Comparison of ENCODE assay signal across 34 cellular contexts in genomic region chr3:104353951-104354350, GRCh38.
DNase-seq lines count a peak whose midpoint lies in the region; ATAC-seq, FAIRE-seq and TF ChIP-seq lines count a peak whose summit lies in the region.
"Had no signal": no experiment of that assay in that cellular context is flagged by ENCODE, and none has a peak within 500 bp of the region (broad histone marks: within the 10 kb centered on the region; RNA-seq: fewer than 3 reads in every experiment).

No MANE protein-coding gene starts in this region.

- no peak for TF ChIP-seq POLR2A in K562 (conservative IDR thresholded peaks at IDR 0.05)

- no peak for TF ChIP-seq EP300 in SK-N-SH (IDR thresholded peaks at IDR 0.05; ENCODE audit: borderline replicate concordance in 1 of 2, low read depth in 1 of 2, low read length in 1 of 2)
- TF ChIP-seq EP300 in K562 (IDR thresholded peaks at IDR 0.05; ENCODE audit: low read length) = no peak

- H3F3A ChIP-seq in SK-N-SH (replicated peaks; ENCODE audit: insufficient read depth) (peaks cover 4% of the 10 kb centered on the region), PC-3 (ENCODE audit: low read length, unreplicated experiment) (no peaks in the 10 kb centered on the region)

- no peak overlapping the region for H3K4me2 ChIP-seq in SK-N-SH
- H3K4me2 ChIP-seq in PC-3 (ENCODE audit: low read length) = no peak overlapping the region
- H3K4me2 ChIP-seq in K562 (ENCODE audit: insufficient read depth, low read length) = no peak overlapping the region
- no peak overlapping the region for H3K4me2 ChIP-seq in hepatocyte
- H3K4me2 ChIP-seq: A549; BLaER1; BLaER1 treated with 17β-estradiol and CSF1 and Interleukin-3, amounts not matched to agents 10 nM and 100 nM had no signal

- no peak for TF ChIP-seq CTCF in SK-N-SH (IDR thresholded peaks at IDR 0.05)
- TF ChIP-seq CTCF in HEK293 (tag by site-specific recombination; IDR thresholded peaks at IDR 0.05) = no peak
- TF ChIP-seq CTCF in PC-3 (conservative IDR thresholded peaks at IDR 0.05; ENCODE audit: low read depth, low read length) = no peak
- TF ChIP-seq CTCF in K562 (IDR thresholded peaks at IDR 0.05 in 2 of 3, conservative IDR thresholded peaks at IDR 0.05 in 1 of 3; ENCODE audit: insufficient read depth in 2 of 3, low read depth in 1 of 3, low read length in 3 of 3) = no peak
- TF ChIP-seq CTCF in hepatocyte (IDR thresholded peaks at IDR 0.05; ENCODE audit: poor library complexity) = no peak

- H3K4me1 ChIP-seq in SK-N-SH (ENCODE audit: control insufficient read depth in 1 of 2, insufficient read depth in 2 of 2, low read depth in 1 of 2, low read length in 1 of 2) (no peaks in the 10 kb centered on the region; a peak in 1 of 4 replicates), HEK293 (ENCODE audit: control insufficient read depth, insufficient read depth, low read length) (no peaks in the 10 kb centered on the region), PC-3 (ENCODE audit: insufficient read depth, low read length) (no peaks in the 10 kb centered on the region), K562 (replicated peaks in 1 of 2; ENCODE audit: control insufficient read depth in 2 of 2, insufficient read depth in 2 of 2, low read length in 2 of 2) (no peaks in the 10 kb centered on the region), hepatocyte (ENCODE audit: insufficient read depth) (no peaks in the 10 kb centered on the region)
- H3K4me1 ChIP-seq: BE2C; BLaER1; BLaER1 treated with 17β-estradiol and CSF1 and Interleukin-3, amounts not matched to agents 10 nM and 100 nM; Caco-2 had no signal

- CTCF ChIA-PET in SK-N-SH (lab: Yijun Ruan, JAX) (interaction anchor here (1.5 kb wide), 1 partner anchor 23 kb away, joined by 4 read pairs; no protein-coding TSS in a partner anchor), HEK293 (lab: Yijun Ruan, JAX) (no interaction called here), PC-3 (lab: Charles Lee) (no interaction called here), K562 (lab: Yijun Ruan, JAX; ENCODE audit: low intra/inter-chr PET ratio) (no interaction called here)

- H3K4me3 ChIP-seq in SK-N-SH (ENCODE audit: low read depth in 2 of 2, low read length in 1 of 2) (no peak overlapping the region), HEK293 (ENCODE audit: low read depth, low read length) (no peak overlapping the region), PC-3 (ENCODE audit: low read length) (no peak overlapping the region), K562 (no peak overlapping the region), hepatocyte (no peak overlapping the region)
- H3K4me3 ChIP-seq: A549; BLaER1; BLaER1 treated with 17β-estradiol and CSF1 and Interleukin-3, amounts not matched to agents 10 nM and 100 nM had no signal

- H3K27me3 ChIP-seq in SK-N-SH (ENCODE audit: insufficient read depth) (no peaks in the 10 kb centered on the region), PC-3 (ENCODE audit: low read length) (no peaks in the 10 kb centered on the region), K562 (ENCODE audit: control insufficient read depth in 2 of 2, insufficient read depth in 2 of 2, low read length in 2 of 2) (no peaks in the 10 kb centered on the region), hepatocyte (no peaks in the 10 kb centered on the region)
- H3K27me3 ChIP-seq: BE2C; BLaER1; BLaER1 treated with 17β-estradiol and CSF1 and Interleukin-3, amounts not matched to agents 10 nM and 100 nM had no signal

- H3K36me3 ChIP-seq in SK-N-SH (replicated peaks in 1 of 2; ENCODE audit: control insufficient read depth in 1 of 2, insufficient read depth in 2 of 2, low read length in 1 of 2) = no peaks in the 10 kb centered on the region
- H3K36me3 ChIP-seq in HEK293 (ENCODE audit: control insufficient read depth in 2 of 2, insufficient read depth in 1 of 2, low read length in 2 of 2) = no peaks in the 10 kb centered on the region
- H3K36me3 ChIP-seq in PC-3 (ENCODE audit: low read depth, low read length) = peaks cover 48% of the 10 kb centered on the region
- H3K36me3 ChIP-seq in K562 (ENCODE audit: control insufficient read depth, insufficient read depth, low read length) = no peaks in the 10 kb centered on the region
- H3K36me3 ChIP-seq in hepatocyte (replicated peaks; ENCODE audit: insufficient read depth, low read depth) = no peaks in the 10 kb centered on the region
- H3K36me3 ChIP-seq: BE2C; BLaER1; BLaER1 treated with 17β-estradiol and CSF1 and Interleukin-3, amounts not matched to agents 10 nM and 100 nM had no signal

- H3K79me2 ChIP-seq in SK-N-SH (ENCODE audit: insufficient read depth) = no peaks in the 10 kb centered on the region
- no peaks in the 10 kb centered on the region for H3K79me2 ChIP-seq in PC-3 (ENCODE audit: low read length)
- no peaks in the 10 kb centered on the region for H3K79me2 ChIP-seq in K562 (ENCODE audit: control insufficient read depth, insufficient read depth, low read length)
- no peaks in the 10 kb centered on the region for H3K79me2 ChIP-seq in hepatocyte

- intact Hi-C loops in PC-3 (cut with micrococcal nuclease) (no loop called here), K562 (cut with micrococcal nuclease) (no loop called here)

- H3K9ac ChIP-seq in SK-N-SH (no peak overlapping the region), PC-3 (ENCODE audit: low read length) (no peak overlapping the region), K562 (ENCODE audit: insufficient read depth in 1 of 2, low read depth in 2 of 2, low read length in 2 of 2) (no peak overlapping the region)
- H3K9ac ChIP-seq: BLaER1; BLaER1 treated with 17β-estradiol and CSF1 and Interleukin-3, amounts not matched to agents 10 nM and 100 nM had no signal

- H3K27ac ChIP-seq in SK-N-SH (ENCODE audit: low read depth in 2 of 2, low read length in 1 of 2) (no peak overlapping the region), HEK293 (ENCODE audit: extremely low read depth, low read depth, low read length) (no peak overlapping the region), PC-3 (ENCODE audit: low read length) (no peak overlapping the region), K562 (ENCODE audit: extremely low read depth, low read depth, low read length) (no peak overlapping the region), hepatocyte (no peak overlapping the region)
- H3K27ac ChIP-seq: 22Rv1; A549; BLaER1; BLaER1 treated with 17β-estradiol and CSF1 and Interleukin-3, amounts not matched to agents 10 nM and 100 nM; C4-2B had no signal

- in situ Hi-C loops in K562 (cut with MboI) (no loop called here), KBM-7 (cut with MboI; ENCODE audit: low pct_unique_long_range_greater_than_20kb, low sequenced_read_pairs) (no loop called here)

- H2AFZ ChIP-seq in SK-N-SH (ENCODE audit: low read depth) (no peak overlapping the region), PC-3 (ENCODE audit: low read length) (no peak overlapping the region), K562 (ENCODE audit: low read depth, low read length) (no peak overlapping the region), hepatocyte (no peak overlapping the region)

- DNase-seq in SK-N-SH (no peak), PC-3 (no peak), K562 (ENCODE audit: extremely low read depth in 1 of 4, low spot score in 3 of 4) (no peak), hepatocyte (ENCODE audit: low spot score) (no peak), glomerular visceral epithelial cell (ENCODE audit: extremely low spot score) (no peak), KBM-7 (no peak)
- DNase-seq: 8988T; ACHN; AML-193; BE2C; C1 segment of cervical spinal cord; Caco-2; Calu3; CD4-positive, alpha-beta memory T cell; CD4-positive, alpha-beta T cell; CD4-positive, CD25-positive, alpha-beta regulatory T cell; CD8-positive, alpha-beta memory T cell; CD8-positive, alpha-beta T cell; COR-L47; DMS 273 treated with DMSO at 0.1 percent for 48 hours; DMS153; DMS53; DMS79; DMS79 treated with DMSO at 0.1 percent for 48 hours; DND-41; EL had no signal

- ATAC-seq in SK-N-SH treated with all-trans-retinoic acid at 6 μM for 48 hours (no peak), PC-3 (no peak), K562 (no peak)
- ATAC-seq: A549; CD8-positive, alpha-beta T cell had no signal

- BruUV-seq in PC-3 (replicated peaks; lab: Mats Ljungman, UMichigan) (TSS peak; percentile 2), K562 (replicated peaks; lab: Mats Ljungman, UMichigan) (no TSS peak)

- H4K20me1 ChIP-seq in SK-N-SH (ENCODE audit: insufficient read depth) (no peaks in the 10 kb centered on the region), PC-3 (ENCODE audit: low read length) (no peaks in the 10 kb centered on the region), K562 (replicated peaks; ENCODE audit: control insufficient read depth, insufficient read depth, low read length) (no peaks in the 10 kb centered on the region), hepatocyte (ENCODE audit: insufficient read depth, poor library complexity, severe bottlenecking) (no peaks in the 10 kb centered on the region)
- H4K20me1 ChIP-seq: BLaER1; BLaER1 treated with 17β-estradiol and CSF1 and Interleukin-3, amounts not matched to agents 10 nM and 100 nM had no signal

- 0 out of 2 replicates have a peak, but pooled peaks cover 5% of the 10 kb centered on the region for H3K9me3 ChIP-seq in SK-N-SH
- no peaks in the 10 kb centered on the region for H3K9me3 ChIP-seq in HEK293 (ENCODE audit: control insufficient read depth, insufficient read depth, low read depth, low read length)
- peaks cover 5% of the 10 kb centered on the region; the same call in 1 of the 2 replicates for H3K9me3 ChIP-seq in PC-3 (ENCODE audit: low read length)
- no peaks in the 10 kb centered on the region for H3K9me3 ChIP-seq in K562 (replicated peaks; ENCODE audit: control insufficient read depth, insufficient read depth, low read depth, low read length)
- no peaks in the 10 kb centered on the region for H3K9me3 ChIP-seq in hepatocyte (ENCODE audit: low read depth)
- H3K9me3 ChIP-seq: A549, BE2C, BLaER1, Caco-2 had no signal

- FAIRE-seq in K562 (lab: Jason Lieb, UNC) = no peak
- FAIRE-seq: A549, D721Med had no signal

- POLR2A ChIA-PET in SK-N-SH (lab: Yijun Ruan, JAX) = no interaction called here
- POLR2A ChIA-PET in HEK293 (lab: Yijun Ruan, JAX) = no interaction called here
- POLR2A ChIA-PET in PC-3 (lab: Charles Lee; ENCODE audit: unreplicated experiment) = no interaction called here
- POLR2A ChIA-PET in K562 (lab: Yijun Ruan, JAX) = no interaction called here

- H3K9me2 ChIP-seq in SK-N-SH (0 out of 2 replicates have a peak, but pooled peaks cover 6% of the 10 kb centered on the region), PC-3 (replicated peaks; ENCODE audit: low read length) (no peaks in the 10 kb centered on the region), hepatocyte (replicated peaks; ENCODE audit: insufficient read depth) (no peaks in the 10 kb centered on the region)

- no peak for TF ChIP-seq RAD21 in SK-N-SH (IDR thresholded peaks at IDR 0.05; ENCODE audit: low read length)
- no peak for TF ChIP-seq RAD21 in K562 (CRISPR knock-in tag; conservative IDR thresholded peaks at IDR 0.05 in 1 of 2, IDR thresholded peaks at IDR 0.05 in 1 of 2)

- H3K9me1 ChIP-seq in K562 (ENCODE audit: control insufficient read depth, insufficient read depth, low read length) = no peaks in the 10 kb centered on the region

TF ChIP-seq in SK-N-SH treated with all-trans-retinoic acid at 6 μM for 48 hours, 23 proteins besides CTCF, POLR2A, EP300 and RAD21 (continues in another document):
- no peak for TF ChIP-seq ZFP30 (CRISPR knock-in tag; IDR thresholded peaks at IDR 0.05)

TF ChIP-seq in SK-N-SH, 30 proteins besides CTCF, POLR2A, EP300 and RAD21 (continues in another document):
- TF ChIP-seq FOXM1 (IDR thresholded peaks at IDR 0.05; ENCODE audit: low read depth) = no peak

TF ChIP-seq in HEK293, 187 proteins besides CTCF, POLR2A, EP300 and RAD21 (continues in another document):
- TF ChIP-seq TCF7L2 (IDR thresholded peaks at IDR 0.05; ENCODE audit: borderline replicate concordance, low read depth, low read length) = no peak

TF ChIP-seq in K562, 482 proteins besides CTCF, POLR2A, EP300 and RAD21 (continues in another document):
- no peak for TF ChIP-seq ZSCAN29 (IDR thresholded peaks at IDR 0.05)
